Comparison of ENCODE assay signal across 8 cellular contexts in genomic region chr10:6173203-6173602, GRCh38. TPM values are rescaled to one million over a fixed set of nuclear protein-coding genes. Genes with fewer than 3 reads are reported as not detected.
DNase-seq lines count a peak whose midpoint lies in the region; ATAC-seq and TF ChIP-seq lines count a peak whose summit lies in the region.

No MANE protein-coding gene starts in this region.

- H3K9me3 ChIP-seq in CD4-positive, CD25-positive, alpha-beta regulatory T cell (ENCODE audit: control insufficient read depth in 2 of 2, low read length in 2 of 2) = no peaks in the 10 kb centered on the region
- H3K9me3 ChIP-seq in colonic mucosa = no peaks in the 10 kb centered on the region

- peaks cover 13% of the 10 kb centered on the region for H3K36me3 Mint-ChIP-seq in CD4-positive, CD25-positive, alpha-beta regulatory T cell
- H3K36me3 Mint-ChIP-seq in natural killer cell treated with Interleukin-12 subunit alpha and Interleukin-12 subunit beta and Interleukin-15 and Interleukin-18, amount 100 ng/mL, for 72 hours = no peaks in the 10 kb centered on the region

- H3K4me1 Mint-ChIP-seq in CD4-positive, CD25-positive, alpha-beta regulatory T cell = peaks cover 13 to 87% (median 52%) of the 10 kb centered on the region in 4 donors
- H3K4me1 Mint-ChIP-seq in natural killer cell treated with Interleukin-12 subunit alpha and Interleukin-12 subunit beta and Interleukin-15 and Interleukin-18, amount 100 ng/mL, for 72 hours (ENCODE audit: low read depth in 2 of 2) = peaks cover 39% of the 10 kb centered on the region in 2 donors

- no peaks in the 10 kb centered on the region for H3K27me3 ChIP-seq in CD4-positive, CD25-positive, alpha-beta regulatory T cell (ENCODE audit: control insufficient read depth, insufficient read depth, low read length)
- no peaks in the 10 kb centered on the region for H3K27me3 ChIP-seq in colonic mucosa

- H3K4me3 ChIP-seq in CD4-positive, CD25-positive, alpha-beta regulatory T cell (ENCODE audit: low read depth, low read length) = peak overlapping the region; percentile 34
- H3K4me3 ChIP-seq in colonic mucosa = no peak overlapping the region

- ATAC-seq in CD4-positive, CD25-positive, alpha-beta regulatory T cell (ENCODE audit: low read depth in 2 of 2) = peak; percentile 92 to 95
- peak; percentile 72 to 80 for ATAC-seq in natural killer cell treated with Interleukin-12 subunit alpha and Interleukin-12 subunit beta and Interleukin-15 and Interleukin-18, amount 100 ng/mL, for 72 hours
- no peak for ATAC-seq in HG02623 (IDR thresholded peaks at IDR 0.05; ENCODE audit: unreplicated experiment)

- peaks cover 0 to 2% (median 0%) of the 10 kb centered on the region in 7 donors for H3K9me3 Mint-ChIP-seq in CD4-positive, CD25-positive, alpha-beta regulatory T cell
- H3K9me3 Mint-ChIP-seq in natural killer cell treated with Interleukin-12 subunit alpha and Interleukin-12 subunit beta and Interleukin-15 and Interleukin-18, amount 100 ng/mL, for 72 hours = no peaks in the 10 kb centered on the region

- no peak for TF ChIP-seq CTCF in colonic mucosa (IDR thresholded peaks at IDR 0.05)

- no peaks in the 10 kb centered on the region for H3K27me3 Mint-ChIP-seq in CD4-positive, CD25-positive, alpha-beta regulatory T cell
- H3K27me3 Mint-ChIP-seq in natural killer cell treated with Interleukin-12 subunit alpha and Interleukin-12 subunit beta and Interleukin-15 and Interleukin-18, amount 100 ng/mL, for 72 hours = no peaks in the 10 kb centered on the region

- intact Hi-C loops in colonic mucosa (cut with DNase I) = no loop called here

- H3K4me3 Mint-ChIP-seq in CD4-positive, CD25-positive, alpha-beta regulatory T cell = peak overlapping the region in 3 of 4 donors; percentile 46 to 85 (median 70)
- H3K4me3 Mint-ChIP-seq in natural killer cell treated with Interleukin-12 subunit alpha and Interleukin-12 subunit beta and Interleukin-15 and Interleukin-18, amount 100 ng/mL, for 72 hours = peak overlapping the region; percentile 71

- H3K4me1 ChIP-seq in CD4-positive, CD25-positive, alpha-beta regulatory T cell (ENCODE audit: control insufficient read depth, insufficient read depth, low read length, poor library complexity, severe bottlenecking) = peaks cover 39% of the 10 kb centered on the region
- no peaks in the 10 kb centered on the region for H3K4me1 ChIP-seq in colonic mucosa

- H3K27ac Mint-ChIP-seq in CD4-positive, CD25-positive, alpha-beta regulatory T cell = peak overlapping the region; percentile 78 to 96 (median 85)
- peak overlapping the region; percentile 67 to 74 for H3K27ac Mint-ChIP-seq in natural killer cell treated with Interleukin-12 subunit alpha and Interleukin-12 subunit beta and Interleukin-15 and Interleukin-18, amount 100 ng/mL, for 72 hours

- no peaks in the 10 kb centered on the region for H3K36me3 ChIP-seq in CD4-positive, CD25-positive, alpha-beta regulatory T cell (ENCODE audit: control insufficient read depth, insufficient read depth, low read length)
- no peaks in the 10 kb centered on the region for H3K36me3 ChIP-seq in colonic mucosa

- DNase-seq in CD4-positive, CD25-positive, alpha-beta regulatory T cell = peak; percentile 24 to 93 (median 80)
- DNase-seq in NCI-H69 (lab: John Stamatoyannopoulos, UW) (peak; percentile 10), A172 (ENCODE audit: low spot score) (no peak), colonic mucosa (no peak), NCI-H2081 treated with DMSO at 0.1 percent for 48 hours (lab: John Stamatoyannopoulos, UW) (no peak)
- DNase-seq in activated T-helper 1 cell treated with anti-CD3 and anti-CD28 coated beads, Interleukin-2, amount 50 U/mL, for 16 hours (ENCODE audit: low read depth in 1 of 2, low spot score in 1 of 2) = peak; percentile 23 to 26
- DNase-seq in natural killer cell treated with Interleukin-12 subunit alpha and Interleukin-12 subunit beta and Interleukin-15 and Interleukin-18, amount 100 ng/mL, for 72 hours (ENCODE audit: low spot score) = peak; percentile 68

- no peak overlapping the region for H3K9ac ChIP-seq in colonic mucosa (ENCODE audit: low read depth in 2 of 2, low read length in 2 of 2)

- peak overlapping the region; percentile 37 for H3K27ac ChIP-seq in CD4-positive, CD25-positive, alpha-beta regulatory T cell (ENCODE audit: insufficient read depth, low read length, poor library complexity, severe bottlenecking)
- no peak overlapping the region for H3K27ac ChIP-seq in colonic mucosa

RNA-seq across cellular contexts. Expression of gene PFKFB3, which starts 29.5 kb away (rescaled TPM):
- 96.3 TPM for total RNA-seq in CD4-positive, CD25-positive, alpha-beta regulatory T cell
- 1 to 10 TPM; 2.8 to 6.2 (median 3.9) TPM for polyA plus RNA-seq in CD4-positive, CD25-positive, alpha-beta regulatory T cell
- 100 to 1,000 TPM; 190 to 256 TPM for total RNA-seq in natural killer cell treated with Interleukin-12 subunit alpha and Interleukin-12 subunit beta and Interleukin-15 and Interleukin-18, amount 100 ng/mL, for 72 hours
- total RNA-seq in A172 (2014; rRNA removed; shearing (Covaris generic)) = 12.2 and 16.5 TPM in 2 replicates
- total RNA-seq in colonic mucosa = 10 to 100 TPM; 23.4 to 70.7 TPM

Comparison
In these comparisons a context has a peak if more than half of its experiments do, and no peak if none do; other contexts are left out.
1. DNase-seq: peak in CD4-positive, CD25-positive, alpha-beta regulatory T cell (3 of 3), NCI-H69 (single experiment), activated T-helper 1 cell treated with anti-CD3 and anti-CD28 coated beads, Interleukin-2, amount 50 U/mL, for 16 hours (2 of 2) and natural killer cell treated with Interleukin-12 subunit alpha and Interleukin-12 subunit beta and Interleukin-15 and Interleukin-18, amount 100 ng/mL, for 72 hours (single experiment); none in A172 (single experiment), colonic mucosa (single experiment) and NCI-H2081 treated with DMSO at 0.1 percent for 48 hours (single experiment).